8 cellular contexts compared by ENCODE assay signal in genomic region chr1:64686828-64687724, GRCh38. TPM values are rescaled to one million over a fixed set of nuclear protein-coding genes. Genes with fewer than 3 reads are reported as not detected.
DNase-seq lines count a peak whose midpoint lies in the region; ATAC-seq, FAIRE-seq and TF ChIP-seq lines count a peak whose summit lies in the region.

No MANE protein-coding gene starts in this region.

- no peaks in the 10 kb centered on the region for H3K36me3 ChIP-seq in BE2C
- H3K36me3 ChIP-seq in heart right ventricle, result peaks cover 0 to 61% (median 4%) of the 10 kb centered on the region in 9 donors

- 35 to 40% methylated on average over 7 of the region's 7 CpGs for WGBS in heart right ventricle, 2 donors

- H3K27me3 ChIP-seq in BE2C, result no peaks in the 10 kb centered on the region
- H3K27me3 ChIP-seq in heart right ventricle, result no peaks in the 10 kb centered on the region

- DNase-seq in BE2C (peak; percentile 19), GM12892 (ENCODE audit: insufficient read length) (peak; percentile 8), NOMO-1 treated with DMSO at 0.1 percent for 48 hours (lab: John Stamatoyannopoulos, UW; ENCODE audit: unreplicated experiment) (peak; percentile 54), amniotic epithelial cell (ENCODE audit: low read depth) (peak; percentile 76), heart right ventricle (peak in 1 of 2 donors; percentile 19), sciatic nerve (ENCODE audit: low spot score) (no peak)

- TF ChIP-seq POLR2A in GM12892 (IDR thresholded peaks at IDR 0.05; ENCODE audit: low read depth, low read length), result no peak

- intact Hi-C loops in heart right ventricle (cut with DNase I) (loop anchor here (2.0 to 5.0 kb wide), 7 partner anchors 135 to 420 kb away; no protein-coding TSS in a partner anchor), sciatic nerve (cut with DNase I) (loop anchor here (10.0 kb wide), 1 partner anchor 138 kb away; no protein-coding TSS in a partner anchor)

- peak overlapping the region in 1 of 10 donors; percentile 34 for H3K27ac ChIP-seq in heart right ventricle

- TF ChIP-seq CTCF in BE2C (IDR thresholded peaks at IDR 0.05; ENCODE audit: low read depth, low read length) (peak; percentile 68), heart right ventricle (IDR thresholded peaks at IDR 0.05) (peak; percentile 63 to 92 (median 85))

- H3K4me1 ChIP-seq in BE2C, result no peaks in the 10 kb centered on the region
- H3K4me1 ChIP-seq in heart right ventricle, result peaks cover 0 to 23% (median 5%) of the 10 kb centered on the region in 9 donors

- peak; percentile 80 for ATAC-seq in HG03342 (IDR thresholded peaks at IDR 0.05; ENCODE audit: unreplicated experiment)
- peak in 7 of 8 donors; percentile 41 to 82 (median 74) for ATAC-seq in heart right ventricle
- peak; percentile 65 for ATAC-seq in sciatic nerve
- ATAC-seq in HG03442 (IDR thresholded peaks at IDR 0.05; ENCODE audit: unreplicated experiment), result no peak

- H3K9me3 ChIP-seq in BE2C, result no peaks in the 10 kb centered on the region
- H3K9me3 ChIP-seq in heart right ventricle, result no peaks in the 10 kb centered on the region

- FAIRE-seq in GM12892 (lab: Jason Lieb, UNC), result no peak

- H3K4me3 ChIP-seq in BE2C (ENCODE audit: low read depth, low read length) (no peak overlapping the region), heart right ventricle (no peak overlapping the region)

RNA-seq across cellular contexts. Expression of gene RAVER2, which starts 57.8 kb away (rescaled TPM):
- polyA plus RNA-seq in BE2C (2012; ENCODE audit: insufficient read depth, insufficient read length, low read depth), result 4.4 TPM
- polyA plus RNA-seq in GM12892 (2012; ENCODE audit: missing spikeins), result 0.08 TPM
- total RNA-seq in heart right ventricle (10 to 100 TPM; 13.7 to 30.6 (median 21.5) TPM), sciatic nerve (6.5 TPM)
- polyA plus RNA-seq in heart right ventricle, result 10 to 100 TPM in 1 of 2 donors, 1 to 10 TPM in 1; 4.1 to 13.1 TPM
